ENCODE assay signal across 18 cellular contexts in genomic region chr12:132199526-132200319, GRCh38. TPM values are rescaled to one million over a fixed set of nuclear protein-coding genes. Genes with fewer than 3 reads are reported as not detected.
A peak's percentile ranks its signal among the peaks of the same experiment; 100 is the strongest.
DNase-seq lines count a peak whose midpoint lies in the region; ATAC-seq and TF ChIP-seq lines count a peak whose summit lies in the region.
"Had no signal": no experiment of that assay in that cellular context is flagged by ENCODE, and none has a peak within 500 bp of the region (broad histone marks: within the 10 kb centered on the region; RNA-seq: fewer than 3 reads in every experiment).

No MANE protein-coding gene starts in this region.

- no TSS peak for BruUV-seq in Panc1 (replicated peaks; lab: Mats Ljungman, UMichigan)

- 73 to 79% methylated on average over 3 to 24 of the region's 24 CpGs for WGBS in testis, 2 donors

- no peaks in the 10 kb centered on the region for H3K4me1 ChIP-seq in Panc1 (ENCODE audit: control insufficient read depth, insufficient read depth, low read length)
- H3K4me1 ChIP-seq in testis: no peaks in the 10 kb centered on the region
- H3K4me1 ChIP-seq: A549 had no signal

- H3K36me3 ChIP-seq in Panc1 (ENCODE audit: control insufficient read depth, insufficient read depth, low read length) (no peaks in the 10 kb centered on the region), testis (ENCODE audit: low read depth, missing control alignments) (no peaks in the 10 kb centered on the region)
- H3K36me3 ChIP-seq: HAP-1 had no signal

- H3K9me3 ChIP-seq in Panc1 (ENCODE audit: control insufficient read depth, insufficient read depth, low read depth, low read length) (no peaks in the 10 kb centered on the region), testis (no peaks in the 10 kb centered on the region)
- H3K9me3 ChIP-seq: HAP-1 had no signal

- H3K27ac ChIP-seq in Panc1 (ENCODE audit: low read length): no peak overlapping the region
- no peak overlapping the region for H3K27ac ChIP-seq in testis
- H3K27ac ChIP-seq: A549 had no signal

- ATAC-seq in Panc1: peak; percentile 20; the same call in 1 of the 2 replicates
- no peak for ATAC-seq in GM21423 (IDR thresholded peaks at IDR 0.05; ENCODE audit: unreplicated experiment)

- H3K4me3 Mint-ChIP-seq in glutamatergic neuron (ENCODE audit: unreplicated experiment): no peak overlapping the region
- H3K4me3 Mint-ChIP-seq: CD4-positive, alpha-beta memory T cell; HFFc6 had no signal

- POLR2A ChIA-PET in Panc1 (lab: Charles Lee): no interaction called here

- DNase-seq in Panc1 (ENCODE audit: low read depth, low spot score) (no peak), glutamatergic neuron (peak; percentile 7), midbrain (lab: John Stamatoyannopoulos, UW) (peak; percentile 26), testis (peak; percentile 26), NAMALWA (ENCODE audit: low spot score) (no peak), ACHN (no peak)
- DNase-seq: 8988T; Calu3; CD4-positive, alpha-beta memory T cell; COR-L47; DMS53; DMS79 treated with DMSO at 0.1 percent for 48 hours; GF-D8; GOT3; HFFc6 had no signal

- H3K27me3 Mint-ChIP-seq in glutamatergic neuron (ENCODE audit: unreplicated experiment): peaks cover 11% of the 10 kb centered on the region

- H3K9me3 Mint-ChIP-seq in glutamatergic neuron (ENCODE audit: unreplicated experiment): peaks cover 9% of the 10 kb centered on the region
- H3K9me3 Mint-ChIP-seq: CD4-positive, alpha-beta memory T cell had no signal

- peaks cover 13% of the 10 kb centered on the region for H3K4me1 Mint-ChIP-seq in glutamatergic neuron (ENCODE audit: low read depth, unreplicated experiment)

- no peak for TF ChIP-seq POLR2A in testis (IDR thresholded peaks at IDR 0.05)

- CTCF ChIA-PET in Panc1 (lab: Charles Lee): no interaction called here

- TF ChIP-seq CTCF in Panc1 (IDR thresholded peaks at IDR 0.05) (no peak), glutamatergic neuron (IDR thresholded peaks at IDR 0.05; ENCODE audit: partially characterized antibody, unreplicated experiment) (no peak), testis (IDR thresholded peaks at IDR 0.05) (no peak)

- H3K36me3 Mint-ChIP-seq in glutamatergic neuron (ENCODE audit: unreplicated experiment): no peaks in the 10 kb centered on the region
- H3K36me3 Mint-ChIP-seq: CD4-positive, alpha-beta memory T cell had no signal

- H3K27me3 ChIP-seq in Panc1 (ENCODE audit: control insufficient read depth, insufficient read depth, low read length): no peaks in the 10 kb centered on the region
- H3K27me3 ChIP-seq in testis: no peaks in the 10 kb centered on the region

- in situ Hi-C loops in Panc1 (cut with HindIII; ENCODE audit: low pct_unique_long_range_greater_than_20kb, low sequenced_read_pairs): no loop called here
- in situ Hi-C loops in ACHN (cut with HindIII; ENCODE audit: low pct_ligation_motif_present, low pct_unique_long_range_greater_than_20kb, low sequenced_read_pairs): no loop called here

- H3K27ac Mint-ChIP-seq in glutamatergic neuron (ENCODE audit: unreplicated experiment): no peak overlapping the region
- H3K27ac Mint-ChIP-seq: HFFc6 had no signal

- intact Hi-C loops in Panc1 (cut with micrococcal nuclease; ENCODE audit: unreplicated experiment) (no loop called here), testis (cut with DNase I; ENCODE audit: low total_unique reads) (no loop called here)

- no peak overlapping the region for H3K4me3 ChIP-seq in Panc1 (ENCODE audit: low read depth in 2 of 2, low read length in 2 of 2)
- no peak overlapping the region for H3K4me3 ChIP-seq in testis
- H3K4me3 ChIP-seq: A549, HAP-1 had no signal

RNA-seq across cellular contexts. Expression of gene NOC4L, which starts 55.5 kb away (rescaled TPM):
- total RNA-seq in Panc1 (2021; ENCODE audit: unreplicated experiment): 29.8 TPM
- polyA plus RNA-seq in Panc1 (2012; ENCODE audit: insufficient read length): 30.0 TPM
- 17.8 TPM for total RNA-seq in glutamatergic neuron (ENCODE audit: unreplicated experiment)
- 10 to 100 TPM; 64.4 to 65.2 TPM for total RNA-seq in testis
- polyA plus RNA-seq in testis (ENCODE audit: insufficient read depth, low read depth, low replicate concordance): 67.2 TPM

RNA-seq across cellular contexts. Expression of gene DDX51, which starts 55.6 kb away (rescaled TPM):
- total RNA-seq in Panc1 (2021; ENCODE audit: unreplicated experiment) (29.3 TPM), glutamatergic neuron (ENCODE audit: unreplicated experiment) (24.9 TPM), testis (10 to 100 TPM; 29.0 to 32.8 TPM)
- 38.0 TPM for polyA plus RNA-seq in Panc1 (2012; ENCODE audit: insufficient read length)
- 18.8 TPM for polyA plus RNA-seq in testis (ENCODE audit: insufficient read depth, low read depth, low replicate concordance)

Comparison
In these comparisons a context has a peak if more than half of its experiments do, and no peak if none do; other contexts are left out.
1. DNase-seq: peak in glutamatergic neuron (single experiment), midbrain (single experiment) and testis (single experiment); none in Panc1 (single experiment), NAMALWA (single experiment) and ACHN (single experiment).